Comparison of ENCODE assay signal across 22 cellular contexts in the genomic region with DNA sequence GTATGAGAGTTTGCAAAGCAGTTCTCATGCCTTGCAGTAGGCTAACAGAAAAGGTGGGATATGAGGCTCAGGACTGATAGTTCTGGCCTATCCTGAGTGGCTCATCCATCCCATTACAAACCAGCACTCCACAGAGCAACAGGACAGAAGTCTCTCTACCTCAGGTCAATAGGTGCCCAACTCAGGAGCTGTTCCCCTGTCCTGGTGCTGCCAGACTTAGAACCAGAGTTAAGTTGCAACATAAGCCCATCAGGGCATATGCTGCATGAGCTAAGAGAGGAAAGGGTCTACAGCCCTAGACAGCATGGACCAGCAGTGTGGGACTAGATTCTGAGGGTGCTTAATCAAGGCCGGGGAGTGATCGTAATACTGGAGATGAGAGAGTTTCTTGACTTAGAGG.
"Had no signal": no experiment of that assay in that cellular context is flagged by ENCODE, and none has a peak within 500 bp of the region (broad histone marks: within the 10 kb centered on the region; RNA-seq: fewer than 3 reads in every experiment).

No MANE protein-coding gene starts in this region.

- H3K4me3 ChIP-seq: SJSA1, SK-N-MC had no signal

- H3K27ac ChIP-seq: HL-60, KMS-11, SJSA1, SK-N-MC had no signal

- H3K9me3 ChIP-seq: SJSA1 had no signal

- H3K4me1 ChIP-seq: SJSA1 had no signal

- DNase-seq: Kasumi-1, MM.1S, NCI-H1048, NCI-H1105, NCI-H1417, NCI-H1436 treated with DMSO at 0.1 percent for 48 hours, NCI-H1694 treated with DMSO at 0.1 percent for 48 hours, NCI-H1930, NCI-H2081, NCI-H2107, NCI-H2227 treated with DMSO at 0.1 percent for 48 hours, NCI-H524 treated with DMSO at 0.1 percent for 48 hours, NCI-H69, NCI-H774, Right ventricle myocardium superior, RPMI8226, SIG-M5, T-helper 1 cell had no signal

- H3K36me3 ChIP-seq: SJSA1 had no signal
